8 cellular contexts compared by ENCODE assay signal in genomic region chr13:110138700-110139036, GRCh38.
A peak's percentile ranks its signal among the peaks of the same experiment; 100 is the strongest.
DNase-seq lines count a peak whose midpoint lies in the region; ATAC-seq and TF ChIP-seq lines count a peak whose summit lies in the region.

No MANE protein-coding gene starts in this region.

- intact Hi-C loops in Panc1 (cut with micrococcal nuclease; ENCODE audit: unreplicated experiment) (no loop called here), posterior vena cava (cut with DNase I) (no loop called here)
- intact Hi-C loops in CD4-positive, alpha-beta T cell (cut with DNase I, micrococcal nuclease), result no loop called here

- no peaks in the 10 kb centered on the region for H3K9me3 ChIP-seq in Panc1 (ENCODE audit: control insufficient read depth, insufficient read depth, low read depth, low read length)
- no peaks in the 10 kb centered on the region for H3K9me3 ChIP-seq in CD4-positive, alpha-beta T cell (ENCODE audit: control insufficient read depth, low read length)

- no peak overlapping the region for H3K27ac Mint-ChIP-seq in CD4-positive, alpha-beta T cell

- no peak overlapping the region for H3K27ac ChIP-seq in Panc1 (ENCODE audit: low read length)
- H3K27ac ChIP-seq in CD4-positive, alpha-beta T cell (ENCODE audit: low read depth, low read length), result no peak overlapping the region

- no TSS peak for BruUV-seq in Panc1 (replicated peaks; lab: Mats Ljungman, UMichigan)

- POLR2A ChIA-PET in Panc1 (lab: Charles Lee), result no interaction called here
- POLR2A ChIA-PET in CD4-positive, alpha-beta T cell (lab: Charles Lee), result no interaction called here

- DNase-seq in Panc1 (ENCODE audit: low read depth, low spot score) (no peak), fibroblast of the aortic adventitia (ENCODE audit: low read depth) (no peak), retinal pigment epithelial cell (ENCODE audit: low read depth) (no peak), posterior vena cava (ENCODE audit: low spot score) (no peak), DMS153 treated with DMSO at 0.1 percent for 48 hours (lab: John Stamatoyannopoulos, UW; ENCODE audit: unreplicated experiment) (no peak), SHP77 (lab: John Stamatoyannopoulos, UW) (no peak)
- no peak for DNase-seq in CD4-positive, alpha-beta T cell

- H3K4me3 Mint-ChIP-seq in CD4-positive, alpha-beta T cell, result no peak overlapping the region

- TF ChIP-seq CTCF in Panc1 (IDR thresholded peaks at IDR 0.05) (no peak), fibroblast of the aortic adventitia (IDR thresholded peaks at IDR 0.05; ENCODE audit: insufficient read depth, low read length) (no peak), retinal pigment epithelial cell (conservative IDR thresholded peaks at IDR 0.05; ENCODE audit: low read depth, low read length) (peak; percentile 13)
- no peak for TF ChIP-seq CTCF in CD4-positive, alpha-beta T cell (IDR thresholded peaks at IDR 0.05)

- CTCF ChIA-PET in Panc1 (lab: Charles Lee), result no interaction called here
- CTCF ChIA-PET in CD4-positive, alpha-beta T cell (lab: Charles Lee), result no interaction called here

- H3K4me1 ChIP-seq in Panc1 (ENCODE audit: control insufficient read depth, insufficient read depth, low read length), result no peaks in the 10 kb centered on the region

- peaks cover 7% of the 10 kb centered on the region for H3K9me3 Mint-ChIP-seq in CD4-positive, alpha-beta T cell

- in situ Hi-C loops in Panc1 (cut with HindIII; ENCODE audit: low pct_unique_long_range_greater_than_20kb, low sequenced_read_pairs), result no loop called here

- ATAC-seq in GM18502 (IDR thresholded peaks at IDR 0.05; ENCODE audit: poor library complexity, unreplicated experiment) (peak; percentile 2), Panc1 (peak; percentile 31; the same call in 1 of the 2 replicates)
- no peak for ATAC-seq in CD4-positive, alpha-beta T cell (ENCODE audit: poor library complexity)

- H3K36me3 Mint-ChIP-seq in CD4-positive, alpha-beta T cell (ENCODE audit: low read depth), result no peaks in the 10 kb centered on the region

- peaks cover 40% of the 10 kb centered on the region for H3K27me3 Mint-ChIP-seq in CD4-positive, alpha-beta T cell

- H3K27me3 ChIP-seq in Panc1 (ENCODE audit: control insufficient read depth, insufficient read depth, low read length), result peaks cover 4% of the 10 kb centered on the region
- peaks cover 9% of the 10 kb centered on the region for H3K27me3 ChIP-seq in CD4-positive, alpha-beta T cell (ENCODE audit: control insufficient read depth, insufficient read depth, low read length)

- H3K4me3 ChIP-seq in Panc1 (ENCODE audit: low read depth in 2 of 2, low read length in 2 of 2), result peak overlapping the region; percentile 27 to 45; a peak in 3 of 4 replicates
- peak overlapping the region; percentile 74 for H3K4me3 ChIP-seq in fibroblast of the aortic adventitia (ENCODE audit: low read depth, low read length)
- H3K4me3 ChIP-seq in retinal pigment epithelial cell (ENCODE audit: low read length), result peak overlapping the region; percentile 67

- no peaks in the 10 kb centered on the region; the same call in 1 of the 2 replicates for H3K36me3 ChIP-seq in Panc1 (ENCODE audit: control insufficient read depth, insufficient read depth, low read length)

- H3K4me1 Mint-ChIP-seq in CD4-positive, alpha-beta T cell (ENCODE audit: low read depth), result peaks cover 12% of the 10 kb centered on the region
